Comparison of ENCODE assay signal across 34 cellular contexts in the genomic region with DNA sequence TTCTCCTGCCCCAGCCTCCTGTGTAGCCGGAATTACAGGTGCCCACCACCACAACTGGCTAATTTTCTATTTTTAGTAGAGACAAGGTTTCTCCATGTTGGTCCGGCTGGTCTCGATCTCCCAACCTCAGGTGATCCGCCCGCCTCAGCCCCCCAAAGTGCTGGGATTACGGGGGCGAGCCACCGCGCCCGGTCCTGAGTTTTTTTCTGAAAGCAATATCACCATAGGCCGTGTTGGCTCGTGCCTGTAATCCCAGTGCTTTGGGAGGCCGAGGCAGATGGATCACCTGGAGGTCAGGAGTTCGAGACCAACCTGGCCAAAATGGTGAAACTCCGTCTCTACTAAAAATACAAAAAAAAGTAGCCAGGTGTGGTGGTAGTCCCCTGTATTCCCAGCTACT.
DNase-seq lines count a peak whose midpoint lies in the region; ATAC-seq, FAIRE-seq and TF ChIP-seq lines count a peak whose summit lies in the region.
"Had no signal": no experiment of that assay in that cellular context is flagged by ENCODE, and none has a peak within 500 bp of the region (broad histone marks: within the 10 kb centered on the region; RNA-seq: fewer than 3 reads in every experiment).

No MANE protein-coding gene starts in this region.

- 88 to 92% (median 90%) methylated on average over 15 of the region's 15 CpGs for WGBS in spleen, 5 donors

- H3K4me3 ChIP-seq in kidney (ENCODE audit: low read length in 2 of 2) (no peak overlapping the region), spleen (no peak overlapping the region), upper lobe of right lung (no peak overlapping the region)
- H3K4me3 ChIP-seq: A549; BLaER1; BLaER1 treated with 17β-estradiol and CSF1 and Interleukin-3, amounts not matched to agents 10 nM and 100 nM had no signal

- intact Hi-C loops in Right ventricle myocardium inferior (cut with DNase I) = loop anchor here (10.0 kb wide), 1 partner anchor 271 kb away; no protein-coding TSS in a partner anchor
- intact Hi-C loops in left cardiac atrium (cut with DNase I) = no loop called here
- intact Hi-C loops in kidney (cut with DNase I) = no loop called here
- intact Hi-C loops in spleen (cut with DNase I; ENCODE audit: low total_unique reads) = no loop called here
- intact Hi-C loops in upper lobe of right lung (cut with DNase I) = no loop called here

- DNase-seq in Right ventricle myocardium inferior (ENCODE audit: missing footprints) (peak; percentile 25), left cardiac atrium (no peak), kidney (peak; percentile 49), spleen (peak; percentile 59), upper lobe of right lung (peak; percentile 51), activated gamma-delta T cell treated with Interleukin-2 at 50 U/mL for 16 hours (no peak), NCI-H1436 treated with DMSO at 0.1 percent for 48 hours (lab: John Stamatoyannopoulos, UW) (no peak)
- DNase-seq: 8988T; ACHN; AML-193; BE2C; C1 segment of cervical spinal cord; Caco-2; Calu3; CD4-positive, alpha-beta memory T cell; CD4-positive, alpha-beta T cell; CD4-positive, CD25-positive, alpha-beta regulatory T cell; CD8-positive, alpha-beta memory T cell; CD8-positive, alpha-beta T cell; COR-L47; DMS 273 treated with DMSO at 0.1 percent for 48 hours; DMS153; DMS53; DMS79; DMS79 treated with DMSO at 0.1 percent for 48 hours; DND-41; EL had no signal

- no peak for TF ChIP-seq CTCF in kidney (IDR thresholded peaks at IDR 0.05; ENCODE audit: borderline replicate concordance, extremely low read depth, insufficient read depth)
- TF ChIP-seq CTCF in spleen (IDR thresholded peaks at IDR 0.05 in 8 of 11, conservative IDR thresholded peaks at IDR 0.05 in 3 of 11) = no peak
- TF ChIP-seq CTCF in upper lobe of right lung (IDR thresholded peaks at IDR 0.05) = no peak

- H3K9me3 ChIP-seq in kidney (ENCODE audit: control insufficient read depth in 1 of 2, low read length in 2 of 2) = no peaks in the 10 kb centered on the region
- no peaks in the 10 kb centered on the region for H3K9me3 ChIP-seq in spleen
- H3K9me3 ChIP-seq in upper lobe of right lung = no peaks in the 10 kb centered on the region
- H3K9me3 ChIP-seq: A549; BE2C; BLaER1; BLaER1 treated with 17β-estradiol and CSF1 and Interleukin-3, amounts not matched to agents 10 nM and 100 nM; Caco-2 had no signal

- H3K27ac ChIP-seq in kidney (ENCODE audit: low read depth in 2 of 2, low read length in 2 of 2) = no peak overlapping the region
- no peak overlapping the region for H3K27ac ChIP-seq in spleen
- H3K27ac ChIP-seq in upper lobe of right lung = no peak overlapping the region
- H3K27ac ChIP-seq: 22Rv1; A549; BLaER1; BLaER1 treated with 17β-estradiol and CSF1 and Interleukin-3, amounts not matched to agents 10 nM and 100 nM; C4-2B had no signal

- TF ChIP-seq POLR2A in spleen (IDR thresholded peaks at IDR 0.05) = no peak

- no peak for ATAC-seq in Right ventricle myocardium inferior
- ATAC-seq in left cardiac atrium = no peak
- ATAC-seq in upper lobe of right lung = no peak
- ATAC-seq in HG03520 (IDR thresholded peaks at IDR 0.05; ENCODE audit: unreplicated experiment) = no peak
- ATAC-seq: A549; CD8-positive, alpha-beta T cell had no signal

- no peak for FAIRE-seq in kidney (lab: Jason Lieb, UNC)
- FAIRE-seq: A549, D721Med had no signal

- H3K36me3 ChIP-seq in kidney (ENCODE audit: control insufficient read depth in 1 of 2, insufficient read depth in 2 of 2, low read length in 2 of 2) (no peaks in the 10 kb centered on the region), spleen (no peaks in the 10 kb centered on the region), upper lobe of right lung (no peaks in the 10 kb centered on the region)
- H3K36me3 ChIP-seq: BE2C; BLaER1; BLaER1 treated with 17β-estradiol and CSF1 and Interleukin-3, amounts not matched to agents 10 nM and 100 nM had no signal

- no peak overlapping the region for H3K9ac ChIP-seq in kidney (ENCODE audit: low read length in 2 of 2)
- H3K9ac ChIP-seq: BLaER1; BLaER1 treated with 17β-estradiol and CSF1 and Interleukin-3, amounts not matched to agents 10 nM and 100 nM had no signal

- no peaks in the 10 kb centered on the region for H3K4me1 ChIP-seq in kidney (ENCODE audit: control insufficient read depth in 1 of 2, insufficient read depth in 1 of 2, low read depth in 1 of 2, low read length in 2 of 2)
- no peaks in the 10 kb centered on the region for H3K4me1 ChIP-seq in spleen
- no peaks in the 10 kb centered on the region for H3K4me1 ChIP-seq in upper lobe of right lung
- H3K4me1 ChIP-seq: A549; BE2C; BLaER1; BLaER1 treated with 17β-estradiol and CSF1 and Interleukin-3, amounts not matched to agents 10 nM and 100 nM; Caco-2 had no signal

- H3K27me3 ChIP-seq in spleen (replicated peaks in 1 of 7) = peaks cover 0 to 2% (median 0%) of the 10 kb centered on the region in 7 donors
- H3K27me3 ChIP-seq in upper lobe of right lung = no peaks in the 10 kb centered on the region
- H3K27me3 ChIP-seq: BE2C; BLaER1; BLaER1 treated with 17β-estradiol and CSF1 and Interleukin-3, amounts not matched to agents 10 nM and 100 nM had no signal

Comparison
In these comparisons a context has a peak if more than half of its experiments do, and no peak if none do; other contexts are left out.
1. DNase-seq: peak in Right ventricle myocardium inferior (single experiment), kidney (single experiment), spleen (single experiment) and upper lobe of right lung (single experiment); none in left cardiac atrium (single experiment), activated gamma-delta T cell treated with Interleukin-2 at 50 U/mL for 16 hours (single experiment) and NCI-H1436 treated with DMSO at 0.1 percent for 48 hours (single experiment).